Comparison of ENCODE assay signal across 19 cellular contexts in genomic region chr11:27237641-27238040, GRCh38.
DNase-seq lines count a peak whose midpoint lies in the region; ATAC-seq and TF ChIP-seq lines count a peak whose summit lies in the region.
"Had no signal": no experiment of that assay in that cellular context is flagged by ENCODE, and none has a peak within 500 bp of the region (broad histone marks: within the 10 kb centered on the region; RNA-seq: fewer than 3 reads in every experiment).

No MANE protein-coding gene starts in this region.

- peak; percentile 9 for DNase-seq in DMS 273 (lab: John Stamatoyannopoulos, UW; ENCODE audit: unreplicated experiment)
- no peak for DNase-seq in DMS 273 treated with DMSO at 0.1 percent for 48 hours (lab: John Stamatoyannopoulos, UW)
- DNase-seq in transverse colon = peak; percentile 51
- DNase-seq in activated CD8-positive, alpha-beta memory T cell treated with anti-CD3 and anti-CD28 coated beads, Interleukin-2, amount 50 U/mL, for 48 hours = no peak
- no peak for DNase-seq in activated effector memory CD4-positive, alpha-beta T cell treated with Interleukin-2 at 50 U/mL for 16 hours
- DNase-seq: CD4-positive, alpha-beta memory T cell; HFFc6; Kasumi-1; NCI-H1436; NCI-H2029; NCI-H2171; NCI-H446; NCI-H748 treated with DMSO at 0.1 percent for 48 hours; PC-3; SW 1271 had no signal

- H3K4me3 ChIP-seq in muscle layer of colon (ENCODE audit: low read depth in 1 of 2, low read length in 2 of 2) = no peak overlapping the region
- no peak overlapping the region for H3K4me3 ChIP-seq in transverse colon

- TF ChIP-seq POLR2A in transverse colon (IDR thresholded peaks at IDR 0.05) = no peak

- intact Hi-C loops in transverse colon (cut with DNase I; ENCODE audit: low total_unique reads) = no loop called here

- peaks cover 55% of the 10 kb centered on the region for H3K4me1 ChIP-seq in muscle layer of colon (ENCODE audit: insufficient read depth, low read length)
- H3K4me1 ChIP-seq in transverse colon = peaks cover 24 to 54% (median 36%) of the 10 kb centered on the region in 4 donors

- H3K27me3 ChIP-seq in muscle layer of colon (ENCODE audit: control insufficient read depth in 1 of 2, insufficient read depth in 2 of 2, low read length in 2 of 2) (no peaks in the 10 kb centered on the region), transverse colon (no peaks in the 10 kb centered on the region)

- H3K36me3 ChIP-seq in muscle layer of colon (ENCODE audit: insufficient read depth, low read length) (no peaks in the 10 kb centered on the region), transverse colon (no peaks in the 10 kb centered on the region)

- TF ChIP-seq CTCF in VCaP (conservative IDR thresholded peaks at IDR 0.05) (no peak), transverse colon (IDR thresholded peaks at IDR 0.05) (no peak)

- no peaks in the 10 kb centered on the region for H3K9me3 ChIP-seq in muscle layer of colon (ENCODE audit: low read length)
- H3K9me3 ChIP-seq in transverse colon = no peaks in the 10 kb centered on the region

- no peak for ATAC-seq in GM19023 (IDR thresholded peaks at IDR 0.05; ENCODE audit: unreplicated experiment)
- ATAC-seq: PC-3 had no signal

- H3K27ac ChIP-seq in VCaP (peak overlapping the region; percentile 41), muscle layer of colon (ENCODE audit: low read depth, low read length) (peak overlapping the region; percentile 21), transverse colon (peak overlapping the region; percentile 29 to 75 (median 66))
- H3K27ac ChIP-seq: 22Rv1 had no signal

- in situ Hi-C loops in transverse colon (cut with MboI; ENCODE audit: low pct_ligation_motif_present in 1 of 4, low pct_unique_long_range_greater_than_20kb in 1 of 4, low sequenced_read_pairs in 3 of 4) = no loop called here

- no peak overlapping the region for H3K9ac ChIP-seq in muscle layer of colon (ENCODE audit: low read length)

- no peak for TF ChIP-seq EP300 in transverse colon (IDR thresholded peaks at IDR 0.05; ENCODE audit: low read depth)

Comparison
In these comparisons a context has a peak if more than half of its experiments do, and no peak if none do; other contexts are left out.
1. DNase-seq: peak in DMS 273 (single experiment) and transverse colon (single experiment); none in DMS 273 treated with DMSO at 0.1 percent for 48 hours (single experiment), activated CD8-positive, alpha-beta memory T cell treated with anti-CD3 and anti-CD28 coated beads, Interleukin-2, amount 50 U/mL, for 48 hours (single experiment) and activated effector memory CD4-positive, alpha-beta T cell treated with Interleukin-2 at 50 U/mL for 16 hours (single experiment).
2. Peak in every context shown above with its lines, with median percentiles within 50 percentile points of each other: H3K27ac ChIP-seq.